ENCODE assay signal across 8 cellular contexts in genomic region chr17:30290696-30291570, GRCh38. TPM values are rescaled to one million over a fixed set of nuclear protein-coding genes. Genes with fewer than 3 reads are reported as not detected.
A peak's percentile ranks its signal among the peaks of the same experiment; 100 is the strongest.
DNase-seq lines count a peak whose midpoint lies in the region; ATAC-seq and TF ChIP-seq lines count a peak whose summit lies in the region.

No MANE protein-coding gene starts in this region.

- peak overlapping the region; percentile 91 for H3K4me3 Mint-ChIP-seq in activated CD4-positive, alpha-beta T cell treated with anti-CD3 and anti-CD28 coated beads for 36 hours
- peak overlapping the region; percentile 90 for H3K4me3 Mint-ChIP-seq in stimulated activated naive B cell treated with anti-CD40 and anti-IgM and Interleukin-4, amounts not matched to agents 10 μg/mL and 1 μg/mL and 100 μg/mL, for 72 hours

- intact Hi-C loops in activated CD4-positive, alpha-beta T cell treated with anti-CD3 and anti-CD28 coated beads for 36 hours (cut with DNase I, micrococcal nuclease) = loop anchor here (1.0 to 5.0 kb wide), 8 partner anchors 41 to 541 kb away; partner anchors contain the start of genes ATAD5 (in 1 of the 2), CPD (in 1 of the 2) and GOSR1 (in 1 of the 2)

- H2BK5ac ChIP-seq in mesendoderm (ENCODE audit: low read length) = no peak overlapping the region

- H3K27me3 ChIP-seq in MM.1S (replicated peaks; ENCODE audit: insufficient read depth, low read length) (no peaks in the 10 kb centered on the region; the same call in 1 of the 2 replicates), ectodermal cell (ENCODE audit: control insufficient read depth, insufficient read depth, low read length, poor library complexity, severe bottlenecking) (peaks cover 35% of the 10 kb centered on the region), mesendoderm (ENCODE audit: insufficient read depth, low read length, poor library complexity) (no peaks in the 10 kb centered on the region)

- H3K27ac Mint-ChIP-seq in activated CD4-positive, alpha-beta T cell treated with anti-CD3 and anti-CD28 coated beads for 36 hours = peak overlapping the region; percentile 94
- H3K27ac Mint-ChIP-seq in stimulated activated naive B cell treated with anti-CD40 and anti-IgM and Interleukin-4, amounts not matched to agents 10 μg/mL and 1 μg/mL and 100 μg/mL, for 72 hours = peak overlapping the region; percentile 88

- H3K9me3 Mint-ChIP-seq in activated CD4-positive, alpha-beta T cell treated with anti-CD3 and anti-CD28 coated beads for 36 hours (ENCODE audit: low read depth) = no peaks in the 10 kb centered on the region
- H3K9me3 Mint-ChIP-seq in stimulated activated naive B cell treated with anti-CD40 and anti-IgM and Interleukin-4, amounts not matched to agents 10 μg/mL and 1 μg/mL and 100 μg/mL, for 72 hours = no peaks in the 10 kb centered on the region

- peak overlapping the region; percentile 94 for H3K56ac ChIP-seq in mesendoderm (ENCODE audit: low read length)

- H3F3A ChIP-seq in MM.1S (ENCODE audit: insufficient read depth, low read length) = peaks cover 13% of the 10 kb centered on the region

- no peak overlapping the region for H4K8ac ChIP-seq in mesendoderm (ENCODE audit: low read depth, low read length)

- H3K27ac ChIP-seq in MM.1S (ENCODE audit: low read length) (peak overlapping the region; percentile 30; the same call in 1 of the 2 replicates), ectodermal cell (ENCODE audit: insufficient read depth, low read depth, low read length, poor library complexity, severe bottlenecking) (no peak overlapping the region), mesendoderm (ENCODE audit: low read depth, low read length) (peak overlapping the region; percentile 60)

- H3K4me1 ChIP-seq in MM.1S (ENCODE audit: low read length) (peaks cover 15% of the 10 kb centered on the region), ectodermal cell (ENCODE audit: control insufficient read depth, insufficient read depth, low read length) (peaks cover 8% of the 10 kb centered on the region), mesendoderm (ENCODE audit: control insufficient read depth, low read depth, low read length) (peaks cover 5% of the 10 kb centered on the region)

- H3K9me3 ChIP-seq in MM.1S (replicated peaks; ENCODE audit: insufficient read depth, low read length) (no peaks in the 10 kb centered on the region), ectodermal cell (ENCODE audit: control insufficient read depth, low read length) (no peaks in the 10 kb centered on the region)

- H3K9ac ChIP-seq in MM.1S (ENCODE audit: low read length) (peak overlapping the region; percentile 86), mesendoderm (ENCODE audit: low read length) (peak overlapping the region; percentile 78)

- peaks cover 6% of the 10 kb centered on the region for H3K79me1 ChIP-seq in mesendoderm (ENCODE audit: low read length)

- no peak overlapping the region for H2BK15ac ChIP-seq in mesendoderm (replicated peaks; ENCODE audit: low read depth)

- peaks cover 13% of the 10 kb centered on the region for H3K4me1 Mint-ChIP-seq in activated CD4-positive, alpha-beta T cell treated with anti-CD3 and anti-CD28 coated beads for 36 hours
- H3K4me1 Mint-ChIP-seq in stimulated activated naive B cell treated with anti-CD40 and anti-IgM and Interleukin-4, amounts not matched to agents 10 μg/mL and 1 μg/mL and 100 μg/mL, for 72 hours = peaks cover 0 to 5% of the 10 kb centered on the region in 2 donors

- CTCF ChIA-PET in activated CD4-positive, alpha-beta T cell treated with anti-CD3 and anti-CD28 coated beads for 36 hours (lab: Charles Lee) = interaction anchor here (0.9 to 3.1 kb wide), 9 partner anchors 25 to 186 kb away, joined by 3 to 27 read pairs (median 5); partner anchors contain the start of gene TMIGD1

- no peaks in the 10 kb centered on the region for H3K9me2 ChIP-seq in MM.1S (replicated peaks; ENCODE audit: insufficient read depth, low read length)

- POLR2A ChIA-PET in activated CD4-positive, alpha-beta T cell treated with anti-CD3 and anti-CD28 coated beads for 36 hours (lab: Charles Lee) = interaction anchor here (1.2 to 1.6 kb wide), 3 partner anchors 38 to 73 kb away, joined by 3 to 9 read pairs (median 3); no protein-coding TSS in a partner anchor

- peak; percentile 26 for DNase-seq in COR-L47 (lab: John Stamatoyannopoulos, UW)
- DNase-seq in MM.1S = peak; percentile 56
- DNase-seq in activated CD4-positive, alpha-beta T cell treated with anti-CD3 and anti-CD28 coated beads for 36 hours = peak; percentile 59
- DNase-seq in mesendoderm = peak; percentile 50
- DNase-seq in stimulated activated naive B cell treated with anti-CD40 and anti-IgM and Interleukin-4, amounts not matched to agents 10 μg/mL and 1 μg/mL and 100 μg/mL, for 72 hours = peak; percentile 28

- no peak overlapping the region for H4K5ac ChIP-seq in mesendoderm (ENCODE audit: low read length)

- H4K20me1 ChIP-seq in MM.1S (ENCODE audit: insufficient read depth, low read length) = peaks cover 3% of the 10 kb centered on the region; the same call in 1 of the 2 replicates

- H3K18ac ChIP-seq in mesendoderm (ENCODE audit: low read length) = peak overlapping the region; percentile 93

- H2AK5ac ChIP-seq in mesendoderm (ENCODE audit: low read length) = no peak overlapping the region

- H3K23ac ChIP-seq in mesendoderm (ENCODE audit: low read length) = no peak overlapping the region

- H2BK120ac ChIP-seq in mesendoderm (ENCODE audit: low read depth, low read length) = no peak overlapping the region

- no peak for TF ChIP-seq CTCF in MM.1S (IDR thresholded peaks at IDR 0.05; ENCODE audit: low read length)

- WGBS in ectodermal cell, 2 experiments = 11 to 12% methylated on average over 22 of the region's 22 CpGs
- WGBS in mesendoderm (ENCODE audit: extremely low coverage, insufficient coverage, low lambda C conversion rate) = no CpG with 5 or more reads among the region's 22 CpGs

- H3K4me3 ChIP-seq in MM.1S (ENCODE audit: low read length) = peak overlapping the region; percentile 91
- peak overlapping the region; percentile 82 for H3K4me3 ChIP-seq in ectodermal cell (ENCODE audit: insufficient read depth, low read depth, low read length)
- H3K4me3 ChIP-seq in mesendoderm (ENCODE audit: low read length) = peak overlapping the region; percentile 68

- ATAC-seq in GM21367 (IDR thresholded peaks at IDR 0.05; ENCODE audit: unreplicated experiment) (peak; percentile 32), GM19455 (IDR thresholded peaks at IDR 0.05; ENCODE audit: unreplicated experiment) (no peak)
- ATAC-seq in activated CD4-positive, alpha-beta T cell treated with anti-CD3 and anti-CD28 coated beads for 36 hours = peak; percentile 66
- peak; percentile 63 to 66 for ATAC-seq in stimulated activated naive B cell treated with anti-CD40 and anti-IgM and Interleukin-4, amounts not matched to agents 10 μg/mL and 1 μg/mL and 100 μg/mL, for 72 hours (replicated peaks)

- peak overlapping the region; percentile 75 for H2AFZ ChIP-seq in MM.1S (ENCODE audit: low read length)

- peaks cover 14% of the 10 kb centered on the region; the same call in 1 of the 2 replicates for H3K36me3 ChIP-seq in MM.1S (replicated peaks; ENCODE audit: insufficient read depth, low read length)
- peaks cover 13% of the 10 kb centered on the region for H3K36me3 ChIP-seq in ectodermal cell (ENCODE audit: control insufficient read depth, insufficient read depth, low read length)
- H3K36me3 ChIP-seq in mesendoderm (ENCODE audit: control insufficient read depth, insufficient read depth, low read length) = peaks cover 3% of the 10 kb centered on the region

- no peak overlapping the region for H3K4ac ChIP-seq in mesendoderm (ENCODE audit: low read depth, low read length)

- H3K79me2 ChIP-seq in MM.1S (ENCODE audit: low read length) (peaks cover 27% of the 10 kb centered on the region), mesendoderm (ENCODE audit: control insufficient read depth, insufficient read depth, low read length) (peaks cover 9% of the 10 kb centered on the region)

- H3K36me3 Mint-ChIP-seq in activated CD4-positive, alpha-beta T cell treated with anti-CD3 and anti-CD28 coated beads for 36 hours (ENCODE audit: low read depth) = peaks cover 27% of the 10 kb centered on the region
- H3K36me3 Mint-ChIP-seq in stimulated activated naive B cell treated with anti-CD40 and anti-IgM and Interleukin-4, amounts not matched to agents 10 μg/mL and 1 μg/mL and 100 μg/mL, for 72 hours = peaks cover 14 to 15% of the 10 kb centered on the region in 2 donors

- H3K27me3 Mint-ChIP-seq in activated CD4-positive, alpha-beta T cell treated with anti-CD3 and anti-CD28 coated beads for 36 hours = no peaks in the 10 kb centered on the region
- H3K27me3 Mint-ChIP-seq in stimulated activated naive B cell treated with anti-CD40 and anti-IgM and Interleukin-4, amounts not matched to agents 10 μg/mL and 1 μg/mL and 100 μg/mL, for 72 hours = no peaks in the 10 kb centered on the region

- H3K4me2 ChIP-seq in MM.1S (ENCODE audit: low read depth, low read length) = peak overlapping the region; percentile 82
- peak overlapping the region; percentile 77 for H3K4me2 ChIP-seq in mesendoderm (ENCODE audit: low read length)

RNA-seq across cellular contexts. Expression of gene BLMH, which starts 0.8 kb away (rescaled TPM):
- total RNA-seq in activated CD4-positive, alpha-beta T cell treated with anti-CD3 and anti-CD28 coated beads for 36 hours = 10 to 100 TPM; 54.3 to 74.5 TPM
- polyA plus RNA-seq in ectodermal cell (2013, experiment 1 of 4) = 83.3 TPM
- polyA plus RNA-seq in ectodermal cell (2013, experiment 2 of 4) = 89.7 TPM
- polyA plus RNA-seq in ectodermal cell (2013, experiment 3 of 4) = 68.0 TPM
- polyA plus RNA-seq in ectodermal cell (2013, experiment 4 of 4) = 78.8 TPM
- polyA plus RNA-seq in mesendoderm (2013, experiment 1 of 2) = 55.5 TPM
- polyA plus RNA-seq in mesendoderm (2013, experiment 2 of 2) = 54.7 TPM

RNA-seq across cellular contexts. Expression of gene TMIGD1, which starts 42.9 kb away (rescaled TPM):
- total RNA-seq in activated CD4-positive, alpha-beta T cell treated with anti-CD3 and anti-CD28 coated beads for 36 hours = not detected
- not detected for polyA plus RNA-seq in ectodermal cell (2013, experiment 1 of 4)
- polyA plus RNA-seq in ectodermal cell (2013, experiment 2 of 4) = not detected
- polyA plus RNA-seq in ectodermal cell (2013, experiment 3 of 4) = not detected
- not detected for polyA plus RNA-seq in ectodermal cell (2013, experiment 4 of 4)
- not detected for polyA plus RNA-seq in mesendoderm (2013, experiment 1 of 2)
- not detected for polyA plus RNA-seq in mesendoderm (2013, experiment 2 of 2)

RNA-seq across cellular contexts. Expression of gene SLC6A4, which starts 55.4 kb away (rescaled TPM):
- total RNA-seq in activated CD4-positive, alpha-beta T cell treated with anti-CD3 and anti-CD28 coated beads for 36 hours = not detected
- not detected for polyA plus RNA-seq in ectodermal cell (2013, experiment 1 of 4)
- 0.20 TPM for polyA plus RNA-seq in ectodermal cell (2013, experiment 2 of 4)
- not detected for polyA plus RNA-seq in ectodermal cell (2013, experiment 3 of 4)
- polyA plus RNA-seq in ectodermal cell (2013, experiment 4 of 4) = 0.04 TPM
- polyA plus RNA-seq in mesendoderm (2013, experiment 1 of 2) = 0.03 TPM
- polyA plus RNA-seq in mesendoderm (2013, experiment 2 of 2) = 0.08 TPM
